In genomic region chr13:111548301-111548700, GRCh38 we compare ENCODE assay signal across 28 cellular contexts.
"Had no signal": no experiment of that assay in that cellular context is flagged by ENCODE, and none has a peak within 500 bp of the region (broad histone marks: within the 10 kb centered on the region; RNA-seq: fewer than 3 reads in every experiment).

No MANE protein-coding gene starts in this region.

- H3K27me3 ChIP-seq: adrenal gland, body of pancreas had no signal

- H3K9me3 Mint-ChIP-seq: activated naive CD4-positive, alpha-beta T cell treated with anti-CD3 and anti-CD28 coated beads, Interleukin-2, amount 50 U/mL, for 24 hours; activated naive CD8-positive, alpha-beta T cell treated with anti-CD3 and anti-CD28 coated beads for 36 hours; activated naive CD8-positive, alpha-beta T cell treated with anti-CD3 and anti-CD28 coated beads, Interleukin-2, amount 50 U/mL, for 24 hours had no signal

- H3K4me3 ChIP-seq: adrenal gland, body of pancreas had no signal

- H3K27ac Mint-ChIP-seq: activated CD4-positive, alpha-beta memory T cell treated with anti-CD3 and anti-CD28 coated beads for 36 hours; activated CD4-positive, alpha-beta T cell treated with anti-CD3 and anti-CD28 coated beads for 36 hours; activated CD4-positive, alpha-beta T cell treated with anti-CD3 and anti-CD28 coated beads, Interleukin-2, amount 10 ng/mL, durations not matched to agents 24 days and 14 days; activated CD8-positive, alpha-beta memory T cell treated with anti-CD3 and anti-CD28 coated beads, Interleukin-2, amount 10 ng/mL, durations not matched to agents 7 days and 5 days; activated CD8-positive, alpha-beta T cell treated with anti-CD3 and anti-CD28 coated beads, Interleukin-2, amount 10 ng/mL, durations not matched to agents 7 days and 5 days; activated naive CD4-positive, alpha-beta T cell treated with anti-CD3 and anti-CD28 coated beads for 36 hours; activated naive CD4-positive, alpha-beta T cell treated with anti-CD3 and anti-CD28 coated beads, Interleukin-2, amount 50 U/mL, for 24 hours; activated naive CD8-positive, alpha-beta T cell treated with anti-CD3 and anti-CD28 coated beads for 36 hours; activated naive CD8-positive, alpha-beta T cell treated with anti-CD3 and anti-CD28 coated beads, Interleukin-2, amount 50 U/mL, for 24 hours; activated T-helper 1 cell treated with anti-CD3 and anti-CD28 coated beads, Interleukin-12 subunit alpha, Interleukin-12 subunit beta, Interleukin-2, Interleukin-4 antibody, amounts not matched to agents 30 ng/mL and 10 ng/mL and 1 ng/mL, durations not matched to agents 14 hours and 24 hours and 36 hours; activated T-helper 2 cell treated with anti-CD3 and anti-CD28 coated beads, Interferon-gamma antibody, Interleukin-2, Interleukin-4, amounts not matched to agents 10 μg/mL and 5 μg/mL and 100 μg/mL, durations not matched to agents 14 hours and 24 hours and 36 hours had no signal

- H3K27ac ChIP-seq: adrenal gland, body of pancreas, epithelial cell of prostate had no signal

- H3K9me3 ChIP-seq: adrenal gland, body of pancreas had no signal

- H3K36me3 ChIP-seq: adrenal gland had no signal

- H3K4me3 Mint-ChIP-seq: activated CD4-positive, alpha-beta memory T cell treated with anti-CD3 and anti-CD28 coated beads for 36 hours; activated CD4-positive, alpha-beta T cell treated with anti-CD3 and anti-CD28 coated beads for 36 hours; activated CD4-positive, alpha-beta T cell treated with anti-CD3 and anti-CD28 coated beads, Interleukin-2, amount 10 ng/mL, durations not matched to agents 24 days and 14 days; activated CD8-positive, alpha-beta memory T cell treated with anti-CD3 and anti-CD28 coated beads, Interleukin-2, amount 10 ng/mL, durations not matched to agents 7 days and 5 days; activated CD8-positive, alpha-beta T cell treated with anti-CD3 and anti-CD28 coated beads, Interleukin-2, amount 10 ng/mL, durations not matched to agents 7 days and 5 days; activated naive CD4-positive, alpha-beta T cell treated with anti-CD3 and anti-CD28 coated beads for 36 hours; activated naive CD4-positive, alpha-beta T cell treated with anti-CD3 and anti-CD28 coated beads, Interleukin-2, amount 50 U/mL, for 24 hours; activated naive CD8-positive, alpha-beta T cell treated with anti-CD3 and anti-CD28 coated beads for 36 hours; activated naive CD8-positive, alpha-beta T cell treated with anti-CD3 and anti-CD28 coated beads, Interleukin-2, amount 50 U/mL, for 24 hours; activated T-helper 1 cell treated with anti-CD3 and anti-CD28 coated beads, Interleukin-12 subunit alpha, Interleukin-12 subunit beta, Interleukin-2, Interleukin-4 antibody, amounts not matched to agents 30 ng/mL and 10 ng/mL and 1 ng/mL, durations not matched to agents 14 hours and 24 hours and 36 hours had no signal

- H3K27me3 Mint-ChIP-seq: activated CD4-positive, alpha-beta memory T cell treated with anti-CD3 and anti-CD28 coated beads for 36 hours; activated CD4-positive, alpha-beta T cell treated with anti-CD3 and anti-CD28 coated beads, Interleukin-2, amount 10 ng/mL, durations not matched to agents 24 days and 14 days; activated CD8-positive, alpha-beta memory T cell treated with anti-CD3 and anti-CD28 coated beads, Interleukin-2, amount 10 ng/mL, durations not matched to agents 7 days and 5 days; activated naive CD8-positive, alpha-beta T cell treated with anti-CD3 and anti-CD28 coated beads for 36 hours; activated naive CD8-positive, alpha-beta T cell treated with anti-CD3 and anti-CD28 coated beads, Interleukin-2, amount 50 U/mL, for 24 hours had no signal

- H3K4me1 Mint-ChIP-seq: activated CD4-positive, alpha-beta T cell treated with anti-CD3 and anti-CD28 coated beads for 36 hours; activated CD4-positive, alpha-beta T cell treated with anti-CD3 and anti-CD28 coated beads, Interleukin-2, amount 10 ng/mL, durations not matched to agents 24 days and 14 days; activated CD8-positive, alpha-beta memory T cell treated with anti-CD3 and anti-CD28 coated beads, Interleukin-2, amount 10 ng/mL, durations not matched to agents 7 days and 5 days; activated naive CD4-positive, alpha-beta T cell treated with anti-CD3 and anti-CD28 coated beads, Interleukin-2, amount 50 U/mL, for 24 hours; activated naive CD8-positive, alpha-beta T cell treated with anti-CD3 and anti-CD28 coated beads for 36 hours; activated naive CD8-positive, alpha-beta T cell treated with anti-CD3 and anti-CD28 coated beads, Interleukin-2, amount 50 U/mL, for 24 hours had no signal

- H3K4me1 ChIP-seq: adrenal gland had no signal

- H3K36me3 Mint-ChIP-seq: activated CD4-positive, alpha-beta memory T cell treated with anti-CD3 and anti-CD28 coated beads for 36 hours; activated CD8-positive, alpha-beta memory T cell treated with anti-CD3 and anti-CD28 coated beads, Interleukin-2, amount 10 ng/mL, durations not matched to agents 7 days and 5 days; activated naive CD4-positive, alpha-beta T cell treated with anti-CD3 and anti-CD28 coated beads, Interleukin-2, amount 50 U/mL, for 24 hours; activated naive CD8-positive, alpha-beta T cell treated with anti-CD3 and anti-CD28 coated beads for 36 hours had no signal

- DNase-seq: activated CD4-positive, alpha-beta memory T cell treated with anti-CD3 and anti-CD28 coated beads for 36 hours; activated CD4-positive, alpha-beta T cell treated with anti-CD3 and anti-CD28 coated beads for 36 hours; activated CD4-positive, alpha-beta T cell treated with anti-CD3 and anti-CD28 coated beads, Interleukin-2, amount 10 ng/mL, durations not matched to agents 24 days and 14 days; activated CD4-positive, CD25-positive, alpha-beta regulatory T cell; activated CD4-positive, CD25-positive, alpha-beta regulatory T cell treated with anti-CD3 and anti-CD28 coated beads, Interleukin-2, amount 50 U/mL, for 72 hours; activated CD8-positive, alpha-beta memory T cell treated with anti-CD3 and anti-CD28 coated beads, Interleukin-2, amount 10 ng/mL, durations not matched to agents 7 days and 5 days; activated CD8-positive, alpha-beta memory T cell treated with anti-CD3 and anti-CD28 coated beads, Interleukin-2, amount 50 U/mL, for 4 hours; activated CD8-positive, alpha-beta T cell treated with anti-CD3 and anti-CD28 coated beads, Interleukin-2, amount 10 ng/mL, durations not matched to agents 7 days and 5 days; activated effector memory CD4-positive, alpha-beta T cell treated with anti-CD3 and anti-CD28 coated beads, Interleukin-2, amount 50 U/mL, for 16 hours; activated naive CD4-positive, alpha-beta T cell treated with anti-CD3 and anti-CD28 coated beads for 36 hours; activated naive CD8-positive, alpha-beta T cell treated with anti-CD3 and anti-CD28 coated beads for 36 hours; activated naive CD8-positive, alpha-beta T cell treated with anti-CD3 and anti-CD28 coated beads, Interleukin-2, amount 50 U/mL, for 24 hours; activated T-cell treated with anti-CD3 and anti-CD28 coated beads, Interleukin-2, amount 50 U/mL, for 1 hour; activated T-cell treated with anti-CD3 and anti-CD28 coated beads, Interleukin-2, amount 50 U/mL, for 48 hours; adrenal gland; amygdala; body of pancreas; central memory CD4-positive, alpha-beta T cell; cerebellar nuclear complex; cortex of kidney; dermis blood vessel endothelial cell; effector CD4-positive, alpha-beta T cell; foreskin fibroblast; T-helper 2 cell had no signal
